8 cellular contexts compared by ENCODE assay signal in the genomic region with DNA sequence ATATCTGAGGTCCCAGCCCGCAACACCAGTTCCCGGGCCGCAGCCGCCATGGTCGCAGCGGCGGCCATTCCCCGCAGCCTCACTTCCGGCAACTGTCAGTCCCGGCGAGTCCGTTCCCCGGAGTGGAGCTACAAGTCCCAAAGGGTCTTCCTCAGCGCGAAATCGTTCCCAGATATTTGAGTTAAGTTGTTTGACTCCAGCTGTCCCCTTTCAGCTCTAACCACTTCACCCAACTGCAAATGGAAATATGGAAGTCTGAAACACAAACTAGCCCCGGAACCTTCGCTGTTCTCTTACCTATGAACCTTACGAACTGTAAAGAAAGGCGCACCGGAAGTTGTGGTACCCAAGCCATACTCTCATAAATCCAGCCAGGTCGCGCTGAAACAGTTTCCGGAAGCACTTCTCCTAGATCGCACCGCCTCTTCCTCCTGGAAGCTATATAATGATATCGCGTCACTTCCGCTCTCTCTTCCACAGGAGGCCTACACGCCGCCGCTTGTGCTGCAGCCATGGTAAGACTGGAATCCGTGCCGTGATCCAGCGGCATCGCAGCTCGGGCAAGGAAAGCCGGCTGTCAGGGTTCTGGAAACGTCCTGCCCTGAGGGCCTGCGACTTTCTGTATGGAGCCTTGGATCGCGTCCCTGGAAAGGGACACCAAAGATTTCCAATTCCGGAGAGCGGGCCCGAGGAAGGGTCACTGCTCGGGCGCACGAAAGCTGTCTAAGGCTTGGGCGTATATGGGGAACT. TPM values are rescaled to one million over a fixed set of nuclear protein-coding genes. Genes with fewer than 3 reads are reported as not detected.
DNase-seq lines count a peak whose midpoint lies in the region; TF ChIP-seq lines count a peak whose summit lies in the region.

A gene (plus strand): TSS at position 468 of the 750 bp plus-strand sequence. CDS start 45 bp downstream, at position 513.
A gene with protein sequence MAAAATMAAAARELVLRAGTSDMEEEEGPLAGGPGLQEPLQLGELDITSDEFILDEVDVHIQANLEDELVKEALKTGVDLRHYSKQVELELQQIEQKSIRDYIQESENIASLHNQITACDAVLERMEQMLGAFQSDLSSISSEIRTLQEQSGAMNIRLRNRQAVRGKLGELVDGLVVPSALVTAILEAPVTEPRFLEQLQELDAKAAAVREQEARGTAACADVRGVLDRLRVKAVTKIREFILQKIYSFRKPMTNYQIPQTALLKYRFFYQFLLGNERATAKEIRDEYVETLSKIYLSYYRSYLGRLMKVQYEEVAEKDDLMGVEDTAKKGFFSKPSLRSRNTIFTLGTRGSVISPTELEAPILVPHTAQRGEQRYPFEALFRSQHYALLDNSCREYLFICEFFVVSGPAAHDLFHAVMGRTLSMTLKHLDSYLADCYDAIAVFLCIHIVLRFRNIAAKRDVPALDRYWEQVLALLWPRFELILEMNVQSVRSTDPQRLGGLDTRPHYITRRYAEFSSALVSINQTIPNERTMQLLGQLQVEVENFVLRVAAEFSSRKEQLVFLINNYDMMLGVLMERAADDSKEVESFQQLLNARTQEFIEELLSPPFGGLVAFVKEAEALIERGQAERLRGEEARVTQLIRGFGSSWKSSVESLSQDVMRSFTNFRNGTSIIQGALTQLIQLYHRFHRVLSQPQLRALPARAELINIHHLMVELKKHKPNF (minus strand): TSS at position 269 of the 750 bp plus-strand sequence. CDS start 201 bp downstream, at position 68.

- H3K27me3 Mint-ChIP-seq in H9 (ENCODE audit: low read depth), result no peaks in the 10 kb centered on the region; the same call in 1 of the 2 replicates

- TF ChIP-seq EP300 in neural cell (conservative IDR thresholded peaks at IDR 0.05; ENCODE audit: poor library complexity, severe bottlenecking), result peak; percentile 23
- TF ChIP-seq EP300 in stomach (IDR thresholded peaks at IDR 0.05), result no peak

- H3F3A ChIP-seq in neural cell (ENCODE audit: insufficient read depth, low read length, poor library complexity, severe bottlenecking), result no peaks in the 10 kb centered on the region

- H3K9me3 ChIP-seq in H9 (ENCODE audit: control insufficient read depth, low read depth, low read length) (no peaks in the 10 kb centered on the region), MG63 (no peaks in the 10 kb centered on the region), neural cell (ENCODE audit: low read length) (no peaks in the 10 kb centered on the region), stomach (no peaks in the 10 kb centered on the region)

- peaks cover 31 to 47% of the 10 kb centered on the region in 2 experiments for H3K4me1 Mint-ChIP-seq in H9

- peak in 2 of 4 donors; percentile 75 to 93 for TF ChIP-seq POLR2A in stomach (IDR thresholded peaks at IDR 0.05)

- DNase-seq in ELR (ENCODE audit: low read depth) (peak; percentile 100), H9 (peak; percentile 96), MG63 (peak; percentile 99), SHP77 treated with DMSO at 0.1 percent for 48 hours (lab: John Stamatoyannopoulos, UW) (peak; percentile 93), fibroblast of the conjunctiva (ENCODE audit: low read depth) (peak; percentile 98), stomach (peak; percentile 95)
- peak; percentile 95 for DNase-seq in activated effector memory CD4-positive, alpha-beta T cell treated with anti-CD3 and anti-CD28 coated beads, Interleukin-2, amount 50 U/mL, for 16 hours

- H3K27ac ChIP-seq in H9 (ENCODE audit: insufficient read length, low read depth, low read length) (peak within 1 kb of the TSS; percentile 74), neural cell (ENCODE audit: low read length) (peak within 1 kb of the TSS; percentile 97), stomach (peak within 1 kb of the TSS; percentile 91 to 96 (median 93))

- no peak within 1 kb of the TSS; the same call in 1 of the 2 replicates for H3K4ac ChIP-seq in H9 (ENCODE audit: low read depth, low read length)

- peak within 1 kb of the TSS; percentile 86 for H3K4me2 ChIP-seq in H9 (ENCODE audit: insufficient read depth, insufficient read length, low read length)
- H3K4me2 ChIP-seq in neural cell (ENCODE audit: low read length), result peak within 1 kb of the TSS; percentile 97

- H3K4me3 ChIP-seq in MG63 (peak within 1 kb of the TSS; percentile 97), neural cell (ENCODE audit: low read length) (peak within 1 kb of the TSS; percentile 71), stomach (peak within 1 kb of the TSS; percentile 63 to 77 (median 70))

- peak within 1 kb of the TSS; percentile 66 for H2BK12ac ChIP-seq in H9 (ENCODE audit: insufficient read length, low read depth, low read length)

- H3K9ac ChIP-seq in H9 (ENCODE audit: extremely low read depth, insufficient read length, low read length) (peak within 1 kb of the TSS; percentile 99), neural cell (ENCODE audit: low read length) (peak within 1 kb of the TSS; percentile 86)

- H3K23me2 ChIP-seq in H9 (ENCODE audit: insufficient read length, low read depth, low read length, poor library complexity, severe bottlenecking), result peaks cover 4% of the 10 kb centered on the region

- H3T11ph ChIP-seq in H9 (ENCODE audit: low read length), result no peak within 1 kb of the TSS

- no peak within 1 kb of the TSS for H4K91ac ChIP-seq in H9 (ENCODE audit: insufficient read length, low read depth, low read length)

- no peak within 1 kb of the TSS for H2BK15ac ChIP-seq in H9 (ENCODE audit: low read depth, low read length)

- H3K36me3 ChIP-seq in MG63 (peaks cover 92% of the 10 kb centered on the region), neural cell (ENCODE audit: insufficient read depth, low read length) (no peaks in the 10 kb centered on the region), stomach (peaks cover 57 to 64% (median 63%) of the 10 kb centered on the region in 4 donors)

- H4K8ac ChIP-seq in H9 (replicated peaks; ENCODE audit: insufficient read length, low read depth, low read length), result peak within 1 kb of the TSS; percentile 23

- H4K20me1 ChIP-seq in H9 (ENCODE audit: control insufficient read depth, insufficient read depth, insufficient read length), result no peaks in the 10 kb centered on the region
- H4K20me1 ChIP-seq in neural cell (ENCODE audit: insufficient read depth), result no peaks in the 10 kb centered on the region

- H2BK20ac ChIP-seq in H9 (ENCODE audit: low read depth, low read length, poor library complexity, severe bottlenecking), result no peak within 1 kb of the TSS

- peak within 1 kb of the TSS; percentile 90 for H2BK5ac ChIP-seq in H9 (ENCODE audit: insufficient read length, low read length)

- H3K27me3 ChIP-seq in H9 (ENCODE audit: insufficient read depth, low read length), result no peaks in the 10 kb centered on the region
- no peaks in the 10 kb centered on the region for H3K27me3 ChIP-seq in MG63
- H3K27me3 ChIP-seq in neural cell (ENCODE audit: insufficient read depth, low read depth, low read length), result no peaks in the 10 kb centered on the region
- H3K27me3 ChIP-seq in stomach, result no peaks in the 10 kb centered on the region

- H3K27ac Mint-ChIP-seq in H9, result peak within 1 kb of the TSS; percentile 99 to 100 (median 100)

- H3K36me3 Mint-ChIP-seq in H9 (ENCODE audit: insufficient read depth in 1 of 3, low read depth in 3 of 3), result peaks cover 46 to 77% (median 76%) of the 10 kb centered on the region in 3 experiments

- TF ChIP-seq RAD21 in neural cell (conservative IDR thresholded peaks at IDR 0.05), result no peak

- H3K56ac ChIP-seq in H9 (ENCODE audit: insufficient read length, low read depth, low read length), result peak within 1 kb of the TSS; percentile 31

- H2BK120ac ChIP-seq in H9 (ENCODE audit: low read depth, low read length, poor library complexity, severe bottlenecking), result peak within 1 kb of the TSS; percentile 0

- peaks cover 23% of the 10 kb centered on the region; the same call in 1 of the 2 replicates for H3K79me2 ChIP-seq in H9 (ENCODE audit: insufficient read depth, low read length)
- H3K79me2 ChIP-seq in neural cell (replicated peaks; ENCODE audit: insufficient read depth, low read length), result peaks cover 19% of the 10 kb centered on the region

- H3K4me1 ChIP-seq in H9 (ENCODE audit: insufficient read depth, low read length) (no peaks in the 10 kb centered on the region; the same call in 1 of the 2 replicates), stomach (peaks cover 44 to 68% (median 63%) of the 10 kb centered on the region in 4 donors)

- no peak within 1 kb of the TSS for H3K23ac ChIP-seq in H9 (ENCODE audit: insufficient read length, low read depth, low read length)

- no peaks in the 10 kb centered on the region for H3K9me2 ChIP-seq in neural cell (ENCODE audit: insufficient read depth, low read length)

- H4K5ac ChIP-seq in H9 (ENCODE audit: insufficient read length, low read depth, low read length), result peak within 1 kb of the TSS; percentile 23

- H3K18ac ChIP-seq in H9 (ENCODE audit: insufficient read length, low read depth, low read length), result peak within 1 kb of the TSS; percentile 96

- no peaks in the 10 kb centered on the region for H3K79me1 ChIP-seq in H9 (ENCODE audit: insufficient read depth, low read depth, low read length, poor library complexity, severe bottlenecking)

- TF ChIP-seq CTCF in H9 (conservative IDR thresholded peaks at IDR 0.05) (no peak), neural cell (IDR thresholded peaks at IDR 0.05; ENCODE audit: poor library complexity, severe bottlenecking) (peak; percentile 27), stomach (IDR thresholded peaks at IDR 0.05) (no peak)

- no peaks in the 10 kb centered on the region; a peak in 1 of 5 replicates for H3K9me3 Mint-ChIP-seq in H9

- H3K4me3 Mint-ChIP-seq in H9, result peak within 1 kb of the TSS; percentile 89 to 94

- H3K14ac ChIP-seq in H9 (ENCODE audit: insufficient read depth, low read length), result peak within 1 kb of the TSS; percentile 95; the same call in 1 of the 2 replicates

- intact Hi-C loops in stomach (cut with DNase I; ENCODE audit: low total_unique reads), result no loop called here

- no peak within 1 kb of the TSS for H2AK5ac ChIP-seq in H9 (ENCODE audit: insufficient read length, low read length)

- no CpG with 5 or more reads among the region's 49 CpGs for WGBS in H9 (ENCODE audit: extremely low coverage, insufficient read length, low lambda C conversion rate)
- WGBS in stomach, 5 donors, result 0 to 3% (median 0%) methylated on average over 45 to 49 of the region's 49 CpGs

- H2AFZ ChIP-seq in H9 (ENCODE audit: low read length) (peak within 1 kb of the TSS; percentile 91), neural cell (ENCODE audit: low read depth, low read length) (peak within 1 kb of the TSS; percentile 74)

RNA-seq across cellular contexts. Expression of the first gene that starts in this region (rescaled TPM):
- total RNA-seq in H9 (2021) (3,216 and 3,296 TPM in 2 replicates), stomach (1,000 to 10,000 TPM in 4 of 5 donors, 100 to 1,000 TPM in 1; 279 to 3,666 (median 1,718) TPM)
- 11,886 and 16,367 TPM in 2 replicates for total RNA-seq in MG63 (2014; rRNA removed; shearing (Covaris generic); ENCODE audit: low replicate concordance)
- polyA plus RNA-seq in neural cell (1,894 and 2,078 TPM in 2 replicates), stomach (1,000 to 10,000 TPM; 4,575 to 9,227 (median 6,928) TPM)
- 678 and 701 TPM in 2 replicates for polyA minus RNA-seq in neural cell

RNA-seq across cellular contexts. Expression of the second gene that starts in this region (rescaled TPM):
- 46.9 and 47.1 TPM in 2 replicates for total RNA-seq in H9 (2021)
- total RNA-seq in MG63 (2014; rRNA removed; shearing (Covaris generic); ENCODE audit: low replicate concordance), result 38.1 and 47.4 TPM in 2 replicates
- 29.1 and 34.6 TPM in 2 replicates for polyA plus RNA-seq in neural cell
- polyA minus RNA-seq in neural cell, result 34.3 and 37.2 TPM in 2 replicates
- total RNA-seq in stomach, result 10 to 100 TPM; 39.7 to 89.3 (median 59.4) TPM
- polyA plus RNA-seq in stomach, result 10 to 100 TPM; 22.6 to 37.2 (median 25.3) TPM

Comparison
In these comparisons a context has a peak if more than half of its experiments do, and no peak if none do; other contexts are left out.
1. Peak in every context shown above with its lines: DNase-seq, H3K4me3 ChIP-seq and H3K27ac ChIP-seq.